In genomic region chr5:62275581-62275980, GRCh38 we compare ENCODE assay signal across 29 cellular contexts.
"Had no signal": no experiment of that assay in that cellular context is flagged by ENCODE, and none has a peak within 500 bp of the region (broad histone marks: within the 10 kb centered on the region; RNA-seq: fewer than 3 reads in every experiment).

No MANE protein-coding gene starts in this region.

- H3K27me3 Mint-ChIP-seq: progenitor cell of endocrine pancreas; stimulated activated naive CD8-positive, alpha-beta T cell treated with anti-CD3 and anti-CD28 coated beads, Interleukin-15, amount 100 ng/mL, for 72 hours; type B pancreatic cell had no signal

- H2AFZ ChIP-seq: neural progenitor cell, parathyroid adenoma had no signal

- H3K27me3 ChIP-seq: neural progenitor cell, ovary, right lobe of liver, sigmoid colon, suprapubic skin, testis, tibial artery, transverse colon, upper lobe of right lung, uterus had no signal

- H3K27ac ChIP-seq: neural progenitor cell, ovary, parathyroid adenoma, psoas muscle, right lobe of liver, sigmoid colon, suprapubic skin, testis, tibial artery, transverse colon, upper lobe of right lung, uterus had no signal

- DNase-seq: naive thymus-derived CD4-positive, alpha-beta T cell; occipital lobe; ovary; posterior cingulate gyrus; psoas muscle; right cardiac atrium; right lobe of liver; sigmoid colon; small intestine; stimulated activated CD4-positive, alpha-beta T cell treated with anti-CD3 and anti-CD28 coated beads, Interleukin-15, amount 100 ng/mL, for 24 hours; stimulated activated CD4-positive, alpha-beta T cell treated with anti-CD3 and anti-CD28 coated beads, Interleukin-2, amount 100 ng/mL, for 24 hours; stimulated activated CD4-positive, alpha-beta T cell treated with anti-CD3 and anti-CD28 coated beads, Interleukin-2, amount 100 ng/mL, for 48 hours; stimulated activated CD4-positive, alpha-beta T cell treated with anti-CD3 and anti-CD28 coated beads, Interleukin-4, amount 100 ng/mL, for 24 hours; stimulated activated naive CD4-positive, alpha-beta T cell; stimulated activated naive CD8-positive, alpha-beta T cell treated with anti-CD3 and anti-CD28 coated beads, Interleukin-15, amount 100 ng/mL, for 72 hours; stimulated activated naive CD8-positive, alpha-beta T cell treated with anti-CD3 and anti-CD28 coated beads, Interleukin-15, Interleukin-2, amounts not matched to agents 100 U/mL and 50 U/mL, for 24 hours; substantia nigra; testis; tibial artery; transverse colon; upper lobe of right lung; uterus had no signal

- H3K9ac ChIP-seq: neural progenitor cell, parathyroid adenoma had no signal

- H3K79me2 ChIP-seq: parathyroid adenoma had no signal

- H3K9me3 ChIP-seq: ovary, psoas muscle, right lobe of liver, sigmoid colon, suprapubic skin, testis, tibial artery, transverse colon, upper lobe of right lung, uterus had no signal

- FAIRE-seq: small intestine had no signal

- H3K4me1 ChIP-seq: neural progenitor cell, parathyroid adenoma, psoas muscle, right lobe of liver, sigmoid colon, suprapubic skin, testis, tibial artery, transverse colon, upper lobe of right lung, uterus had no signal

- ATAC-seq: naive thymus-derived CD4-positive, alpha-beta T cell; psoas muscle; right cardiac atrium; right lobe of liver; stimulated activated memory B cell treated with anti-CD40 and anti-IgM and Interleukin-4, amounts not matched to agents 10 μg/mL and 1 μg/mL and 100 μg/mL, for 72 hours; stimulated activated naive CD8-positive, alpha-beta T cell treated with anti-CD3 and anti-CD28 coated beads, Interleukin-15, amount 100 ng/mL, for 72 hours; stimulated activated naive CD8-positive, alpha-beta T cell treated with anti-CD3 and anti-CD28 coated beads, Interleukin-15, Interleukin-2, amounts not matched to agents 100 U/mL and 50 U/mL, for 24 hours; upper lobe of right lung had no signal

- H3K4me1 Mint-ChIP-seq: neural progenitor cell had no signal

- H3K4me3 ChIP-seq: neural progenitor cell, ovary, psoas muscle, right lobe of liver, sigmoid colon, suprapubic skin, testis, tibial artery, transverse colon, upper lobe of right lung, uterus had no signal

- H3K36me3 Mint-ChIP-seq: neural progenitor cell; stimulated activated memory B cell treated with anti-CD40 and anti-IgM and Interleukin-4, amounts not matched to agents 10 μg/mL and 1 μg/mL and 100 μg/mL, for 72 hours; type B pancreatic cell had no signal

- H3K4me2 ChIP-seq: neural progenitor cell had no signal

- H3K9me3 Mint-ChIP-seq: nephron, neural progenitor cell, type B pancreatic cell had no signal

- H3K36me3 ChIP-seq: neural progenitor cell, ovary, right lobe of liver, sigmoid colon, suprapubic skin, tibial artery, transverse colon, upper lobe of right lung, uterus had no signal

- H3K4me3 Mint-ChIP-seq: naive thymus-derived CD4-positive, alpha-beta T cell; nephron; neural progenitor cell; stimulated activated memory B cell treated with anti-CD40 and anti-IgM and Interleukin-4, amounts not matched to agents 10 μg/mL and 1 μg/mL and 100 μg/mL, for 72 hours; stimulated activated naive CD8-positive, alpha-beta T cell treated with anti-CD3 and anti-CD28 coated beads, Interleukin-15, amount 100 ng/mL, for 72 hours; type B pancreatic cell had no signal

- H3K27ac Mint-ChIP-seq: naive thymus-derived CD4-positive, alpha-beta T cell; nephron; neural progenitor cell; progenitor cell of endocrine pancreas; stimulated activated memory B cell treated with anti-CD40 and anti-IgM and Interleukin-4, amounts not matched to agents 10 μg/mL and 1 μg/mL and 100 μg/mL, for 72 hours; stimulated activated naive CD8-positive, alpha-beta T cell treated with anti-CD3 and anti-CD28 coated beads, Interleukin-15, amount 100 ng/mL, for 72 hours; type B pancreatic cell had no signal
